20 cellular contexts compared by ENCODE assay signal in genomic region chr15:62115847-62116246, GRCh38. TPM values are rescaled to one million over a fixed set of nuclear protein-coding genes. Genes with fewer than 3 reads are reported as not detected.
"Had no signal": no experiment of that assay in that cellular context is flagged by ENCODE, and none has a peak within 500 bp of the region (broad histone marks: within the 10 kb centered on the region; RNA-seq: fewer than 3 reads in every experiment).

No MANE protein-coding gene starts in this region.

- ATAC-seq: naive thymus-derived CD8-positive, alpha-beta T cell; stimulated activated naive CD8-positive, alpha-beta T cell treated with anti-CD3 and anti-CD28 coated beads, Interleukin-15, Interleukin-2, amounts not matched to agents 100 U/mL and 50 U/mL, for 24 hours; T-cell had no signal

- H3K27me3 ChIP-seq: suprapubic skin had no signal

- H3K27ac ChIP-seq: suprapubic skin, VCaP had no signal

- H3K4me3 ChIP-seq: lung, suprapubic skin had no signal

- H3K36me3 ChIP-seq: suprapubic skin had no signal

- DNase-seq: activated CD4-positive, alpha-beta T cell treated with anti-CD3 and anti-CD28 coated beads for 1 hour; activated CD4-positive, alpha-beta T cell treated with anti-CD3 and anti-CD28 coated beads, Interleukin-2, amount 50 U/mL, for 4 hours; activated naive CD4-positive, alpha-beta T cell; activated T-cell treated with anti-CD3 and anti-CD28 coated beads for 4 hours; anterior cingulate cortex; cerebellar nuclear complex; dermis blood vessel endothelial cell; erythroblast; hypothalamus; naive thymus-derived CD8-positive, alpha-beta T cell; retina; stimulated activated CD4-positive, alpha-beta T cell treated with anti-CD3 and anti-CD28 coated beads, Interleukin-15, amount 100 ng/mL, for 24 hours; stimulated activated CD4-positive, alpha-beta T cell treated with anti-CD3 and anti-CD28 coated beads, Interleukin-4, amount 100 ng/mL, for 24 hours; stimulated activated CD8-positive, alpha-beta memory T cell treated with anti-CD3 and anti-CD28 coated beads, Interleukin-4, amount 100 ng/mL, for 48 hours; stimulated activated naive CD8-positive, alpha-beta T cell treated with anti-CD3 and anti-CD28 coated beads, Interleukin-15, Interleukin-2, amounts not matched to agents 100 U/mL and 50 U/mL, for 24 hours; T-cell had no signal

- H3K9me3 ChIP-seq: suprapubic skin had no signal

RNA-seq across cellular contexts. Expression of gene C2CD4A, which starts 49.1 kb away (rescaled TPM):
- total RNA-seq: naive thymus-derived CD8-positive, alpha-beta T cell; skeletal muscle tissue; T-cell had no signal
- polyA plus RNA-seq: naive thymus-derived CD8-positive, alpha-beta T cell had no signal

RNA-seq across cellular contexts. Expression of gene C2CD4B, which starts 49.2 kb away (rescaled TPM):
- total RNA-seq: naive thymus-derived CD8-positive, alpha-beta T cell; T-cell had no signal
- polyA plus RNA-seq: naive thymus-derived CD8-positive, alpha-beta T cell had no signal
